Comparison of ENCODE assay signal across 30 cellular contexts in genomic region chr1:59597420-59598199, GRCh38.
DNase-seq lines count a peak whose midpoint lies in the region; ATAC-seq and TF ChIP-seq lines count a peak whose summit lies in the region.
"Had no signal": no experiment of that assay in that cellular context is flagged by ENCODE, and none has a peak within 500 bp of the region (broad histone marks: within the 10 kb centered on the region; RNA-seq: fewer than 3 reads in every experiment).

No MANE protein-coding gene starts in this region.

- no peaks in the 10 kb centered on the region for H3K9me3 ChIP-seq in hepatocyte (ENCODE audit: low read depth)
- H3K9me3 ChIP-seq: lower lobe of right lung, right lobe of liver had no signal

- H3K36me3 ChIP-seq in hepatocyte (replicated peaks; ENCODE audit: insufficient read depth, low read depth) (no peaks in the 10 kb centered on the region), rectal smooth muscle tissue (ENCODE audit: control insufficient read depth, insufficient read depth, low read length) (no peaks in the 10 kb centered on the region)
- H3K36me3 ChIP-seq: lower lobe of right lung, neural progenitor cell, right lobe of liver had no signal

- no peak for ATAC-seq in GM18909 (IDR thresholded peaks at IDR 0.05; ENCODE audit: poor library complexity, unreplicated experiment)
- ATAC-seq in HG03039 (IDR thresholded peaks at IDR 0.05; ENCODE audit: unreplicated experiment), result no peak
- ATAC-seq: activated CD8-positive, alpha-beta T cell treated with anti-CD3 and anti-CD28 coated beads for 36 hours; effector memory CD8-positive, alpha-beta T cell; esophagus mucosa; right lobe of liver had no signal

- H2AFZ ChIP-seq in hepatocyte, result no peak overlapping the region
- H2AFZ ChIP-seq: neural progenitor cell had no signal

- no peaks in the 10 kb centered on the region for H4K20me1 ChIP-seq in hepatocyte (ENCODE audit: insufficient read depth, poor library complexity, severe bottlenecking)

- H3K27ac ChIP-seq in VCaP, result peak overlapping the region; percentile 96
- peak overlapping the region; percentile 24 for H3K27ac ChIP-seq in hepatocyte
- H3K27ac ChIP-seq in rectal smooth muscle tissue (ENCODE audit: low read depth, low read length), result peak overlapping the region; percentile 86
- H3K27ac ChIP-seq: 22Rv1, KMS-11, lower lobe of right lung, neural progenitor cell, right lobe of liver had no signal

- 90% methylated on average over 8 of the region's 8 CpGs for whole genome bisulfite sequencing in hepatocyte (ENCODE audit: low lambda C conversion rate, missing lambda C conversion rate)

- no peak overlapping the region for H3K4me3 ChIP-seq in hepatocyte
- no peak overlapping the region for H3K4me3 ChIP-seq in rectal smooth muscle tissue (ENCODE audit: low read length)
- H3K4me3 ChIP-seq: lower lobe of right lung, neural progenitor cell, right lobe of liver had no signal

- H3K27me3 ChIP-seq in hepatocyte (no peaks in the 10 kb centered on the region), rectal smooth muscle tissue (ENCODE audit: control insufficient read depth, insufficient read depth, low read length) (no peaks in the 10 kb centered on the region)
- H3K27me3 ChIP-seq: foreskin keratinocyte, neural progenitor cell, right lobe of liver had no signal

- H3K4me1 ChIP-seq in hepatocyte (ENCODE audit: insufficient read depth) (peaks cover 41% of the 10 kb centered on the region), rectal smooth muscle tissue (ENCODE audit: control insufficient read depth, insufficient read depth, low read length) (peaks cover 45% of the 10 kb centered on the region)

- H3K79me2 ChIP-seq in hepatocyte, result no peaks in the 10 kb centered on the region
- H3K79me2 ChIP-seq: parathyroid adenoma had no signal

- TF ChIP-seq CTCF in VCaP (conservative IDR thresholded peaks at IDR 0.05) (no peak), hepatocyte (IDR thresholded peaks at IDR 0.05; ENCODE audit: poor library complexity) (no peak)

- no peak overlapping the region for H3K9ac ChIP-seq in rectal smooth muscle tissue (ENCODE audit: low read length)
- H3K9ac ChIP-seq: KMS-11, neural progenitor cell, parathyroid adenoma had no signal

- DNase-seq in Ammon's horn (ENCODE audit: low spot score) (peak; percentile 31), hepatocyte (ENCODE audit: low spot score) (no peak), DMS79 treated with DMSO at 0.1 percent for 48 hours (lab: John Stamatoyannopoulos, UW) (no peak), AG20443 (ENCODE audit: low spot score) (no peak)
- DNase-seq: activated CD8-positive, alpha-beta memory T cell treated with anti-CD3 and anti-CD28 coated beads, Interleukin-2, amount 50 U/mL, for 48 hours; activated CD8-positive, alpha-beta T cell treated with anti-CD3 and anti-CD28 coated beads for 36 hours; activated naive CD4-positive, alpha-beta T cell treated with anti-CD3 and anti-CD28 coated beads for 36 hours; DND-41; effector memory CD8-positive, alpha-beta T cell; GF-D8; lower lobe of right lung; MM.1S; NCI-H2081 treated with DMSO at 0.1 percent for 48 hours; NCI-H226; NCI-H526 treated with DMSO at 0.1 percent for 48 hours; right lobe of liver; Right ventricle myocardium superior; stimulated activated CD4-positive, alpha-beta T cell treated with anti-CD3 and anti-CD28 coated beads, Interleukin-12 subunit alpha, Interleukin-12 subunit beta, amount 100 ng/mL, for 4 hours; stimulated activated CD4-positive, alpha-beta T cell treated with anti-CD3 and anti-CD28 coated beads, Interleukin-2, amount 100 ng/mL, for 48 hours; T-helper 2 cell had no signal

- H3K9me2 ChIP-seq in hepatocyte (replicated peaks; ENCODE audit: insufficient read depth), result no peaks in the 10 kb centered on the region

- no peak overlapping the region for H3K4me2 ChIP-seq in hepatocyte
- H3K4me2 ChIP-seq: KMS-11, neural progenitor cell had no signal

Comparison
In these comparisons a context has a peak if more than half of its experiments do, and no peak if none do; other contexts are left out.
1. H3K27ac ChIP-seq: peak in every context shown above with its lines; median percentile 96 in VCaP; 86 in rectal smooth muscle tissue; 24 in hepatocyte.